ENCODE assay signal across 13 cellular contexts in the genomic region with DNA sequence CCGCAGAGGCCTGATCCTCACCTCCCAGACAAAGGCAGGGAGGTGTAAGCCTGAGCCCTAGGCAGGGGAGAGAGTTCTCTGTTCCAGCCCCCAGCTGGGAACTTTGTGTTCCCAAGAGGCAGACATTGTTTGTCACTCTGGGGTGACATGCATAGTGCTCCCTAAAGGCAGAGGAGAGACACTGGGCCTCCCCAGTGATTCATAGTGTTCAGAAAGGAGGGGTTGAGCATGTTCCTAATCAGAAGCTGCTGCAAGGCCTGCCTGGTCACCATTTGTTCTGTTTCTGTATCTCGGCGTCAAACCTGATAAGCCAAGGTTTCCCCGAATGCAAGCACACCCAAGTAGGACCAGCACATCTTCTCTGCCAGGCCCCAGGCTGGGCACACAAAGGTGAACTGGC. TPM values are rescaled to one million over a fixed set of nuclear protein-coding genes. Genes with fewer than 3 reads are reported as not detected.
DNase-seq lines count a peak whose midpoint lies in the region; ATAC-seq and TF ChIP-seq lines count a peak whose summit lies in the region.
"Had no signal": no experiment of that assay in that cellular context is flagged by ENCODE, and none has a peak within 500 bp of the region (broad histone marks: within the 10 kb centered on the region; RNA-seq: fewer than 3 reads in every experiment).

No MANE protein-coding gene starts in this region.

- H3K14ac ChIP-seq in mesenchymal stem cell (ENCODE audit: low read length in 2 of 2), result no peak overlapping the region

- no peaks in the 10 kb centered on the region for H3K27me3 Mint-ChIP-seq in activated CD8-positive, alpha-beta T cell treated with anti-CD3 and anti-CD28 coated beads for 36 hours

- H2BK120ac ChIP-seq in mesenchymal stem cell (ENCODE audit: low read depth, low read length), result no peak overlapping the region

- no peak overlapping the region for H3K4me3 ChIP-seq in BLaER1
- no peak overlapping the region for H3K4me3 ChIP-seq in mesenchymal stem cell (ENCODE audit: insufficient read depth in 1 of 2, low read depth in 1 of 2, low read length in 2 of 2)
- H3K4me3 ChIP-seq in vagina, result no peak overlapping the region

- no peaks in the 10 kb centered on the region for H3K79me1 ChIP-seq in mesenchymal stem cell (replicated peaks; ENCODE audit: low read length, poor library complexity, severe bottlenecking)

- intact Hi-C loops in activated CD8-positive, alpha-beta T cell treated with anti-CD3 and anti-CD28 coated beads for 36 hours (cut with micrococcal nuclease), result no loop called here
- intact Hi-C loops in vagina (cut with DNase I), result no loop called here

- H3K9me3 ChIP-seq in BLaER1 (peaks cover 8% of the 10 kb centered on the region; the same call in 1 of the 2 replicates), mesenchymal stem cell (ENCODE audit: control insufficient read depth, low read length) (no peaks in the 10 kb centered on the region), vagina (no peaks in the 10 kb centered on the region)
- H3K9me3 ChIP-seq: SK-N-SH had no signal

- no peak overlapping the region for H3K4ac ChIP-seq in mesenchymal stem cell (ENCODE audit: low read depth in 1 of 2, low read length in 2 of 2)

- peaks cover 15% of the 10 kb centered on the region for H3K4me1 Mint-ChIP-seq in activated CD8-positive, alpha-beta T cell treated with anti-CD3 and anti-CD28 coated beads for 36 hours (ENCODE audit: low read depth)

- no peak for TF ChIP-seq POLR2A in vagina (IDR thresholded peaks at IDR 0.05)

- CTCF ChIA-PET in activated CD8-positive, alpha-beta T cell treated with anti-CD3 and anti-CD28 coated beads for 36 hours (lab: Charles Lee), result interaction anchor here (1.6 kb wide), 1 partner anchor 24 kb away, joined by 5 read pairs; a partner anchor contains a TSS

- peak overlapping the region in 1 of 2 experiments; percentile 56 for H3K18ac ChIP-seq in mesenchymal stem cell (ENCODE audit: low read depth in 1 of 2, low read length in 2 of 2)

- no peak overlapping the region for H4K91ac ChIP-seq in mesenchymal stem cell (ENCODE audit: low read length)

- H3K36me3 ChIP-seq in BLaER1 (no peaks in the 10 kb centered on the region), mesenchymal stem cell (ENCODE audit: control insufficient read depth in 1 of 2, insufficient read depth in 2 of 2, low read depth in 1 of 2, low read length in 2 of 2) (no peaks in the 10 kb centered on the region), vagina (no peaks in the 10 kb centered on the region)

- H3K36me3 Mint-ChIP-seq in activated CD8-positive, alpha-beta T cell treated with anti-CD3 and anti-CD28 coated beads for 36 hours (ENCODE audit: low read depth), result no peaks in the 10 kb centered on the region

- H3K27me3 ChIP-seq in BLaER1, result no peaks in the 10 kb centered on the region
- H3K27me3 ChIP-seq in mesenchymal stem cell (ENCODE audit: control insufficient read depth in 1 of 2, insufficient read depth in 1 of 2, low read length in 2 of 2), result peaks cover 0 to 17% of the 10 kb centered on the region in 2 experiments
- no peaks in the 10 kb centered on the region for H3K27me3 ChIP-seq in vagina

- no peak for TF ChIP-seq CTCF in activated CD8-positive, alpha-beta T cell treated with anti-CD3 and anti-CD28 coated beads for 36 hours (IDR thresholded peaks at IDR 0.05)
- TF ChIP-seq CTCF in vagina (IDR thresholded peaks at IDR 0.05), result no peak

- no peak overlapping the region for H2BK12ac ChIP-seq in mesenchymal stem cell (ENCODE audit: low read length in 2 of 2)

- no peak overlapping the region for H3K9ac ChIP-seq in BLaER1
- no peak overlapping the region for H3K9ac ChIP-seq in mesenchymal stem cell (ENCODE audit: low read length)
- H3K9ac ChIP-seq: SK-N-SH had no signal

- peak overlapping the region; percentile 13 for H4K8ac ChIP-seq in mesenchymal stem cell (ENCODE audit: low read length)

- no peak overlapping the region for H2BK15ac ChIP-seq in mesenchymal stem cell (ENCODE audit: low read depth, poor library complexity, severe bottlenecking)

- no peak overlapping the region for H3K4me3 Mint-ChIP-seq in activated CD8-positive, alpha-beta T cell treated with anti-CD3 and anti-CD28 coated beads for 36 hours
- H3K4me3 Mint-ChIP-seq: B cell had no signal

- peak overlapping the region; percentile 85 for H3K27ac Mint-ChIP-seq in activated CD8-positive, alpha-beta T cell treated with anti-CD3 and anti-CD28 coated beads for 36 hours
- H3K27ac Mint-ChIP-seq: B cell had no signal

- no peak overlapping the region for H3K27ac ChIP-seq in BLaER1
- no peak overlapping the region for H3K27ac ChIP-seq in mesenchymal stem cell (ENCODE audit: low read length, poor library complexity, severe bottlenecking)
- H3K27ac ChIP-seq in vagina, result no peak overlapping the region

- POLR2A ChIA-PET in activated CD8-positive, alpha-beta T cell treated with anti-CD3 and anti-CD28 coated beads for 36 hours (lab: Charles Lee), result interaction anchor here (0.7 to 1.8 kb wide), 3 partner anchors 20 to 54 kb away, joined by 3 to 4 read pairs (median 4); no protein-coding TSS in a partner anchor

- no peaks in the 10 kb centered on the region for H3K9me3 Mint-ChIP-seq in activated CD8-positive, alpha-beta T cell treated with anti-CD3 and anti-CD28 coated beads for 36 hours

- H2AK5ac ChIP-seq in mesenchymal stem cell (ENCODE audit: low read length, severe bottlenecking), result no peak overlapping the region

- H3K4me1 ChIP-seq in BLaER1 (peaks cover 10% of the 10 kb centered on the region), mesenchymal stem cell (ENCODE audit: control insufficient read depth, insufficient read depth, low read depth, low read length) (peaks cover 9% of the 10 kb centered on the region), vagina (peaks cover 20% of the 10 kb centered on the region)

- no peaks in the 10 kb centered on the region for H4K20me1 ChIP-seq in BLaER1

- H3K23ac ChIP-seq in mesenchymal stem cell (ENCODE audit: low read length in 2 of 2), result no peak overlapping the region

- H3K4me2 ChIP-seq in BLaER1 (peak overlapping the region; percentile 8; the same call in 1 of the 2 replicates), mesenchymal stem cell (ENCODE audit: low read length, poor library complexity, severe bottlenecking) (no peak overlapping the region)
- H3K4me2 ChIP-seq: SK-N-SH had no signal

- 83% methylated on average over 4 of the region's 4 CpGs for WGBS in mesenchymal stem cell

- H2AFZ ChIP-seq in mesenchymal stem cell (ENCODE audit: low read depth, low read length), result no peak overlapping the region

- H2BK5ac ChIP-seq in mesenchymal stem cell (ENCODE audit: low read depth, low read length, poor library complexity, severe bottlenecking), result no peak overlapping the region

- ATAC-seq in GM21529 (IDR thresholded peaks at IDR 0.05; ENCODE audit: unreplicated experiment), result peak; percentile 8
- peak; percentile 12 for ATAC-seq in activated CD8-positive, alpha-beta T cell treated with anti-CD3 and anti-CD28 coated beads for 36 hours
- no peak for ATAC-seq in GM18520 (IDR thresholded peaks at IDR 0.05; ENCODE audit: unreplicated experiment)
- ATAC-seq in HG03045 (IDR thresholded peaks at IDR 0.05; ENCODE audit: unreplicated experiment), result no peak

- DNase-seq in activated CD8-positive, alpha-beta T cell treated with anti-CD3 and anti-CD28 coated beads for 36 hours, result no peak
- DNase-seq in mesenchymal stem cell (no peak), vagina (ENCODE audit: extremely low spot score in 2 of 2) (no peak), D341Med (ENCODE audit: low spot score) (no peak)
- DNase-seq: effector CD4-positive, alpha-beta T cell; Karpas-422; OCI-M1; SK-N-SH had no signal

RNA-seq across cellular contexts. Expression of a gene that starts 24.0 kb away (rescaled TPM):
- 10 to 100 TPM; 43.4 to 48.8 TPM for total RNA-seq in activated CD8-positive, alpha-beta T cell treated with anti-CD3 and anti-CD28 coated beads for 36 hours
- 34.8 TPM for polyA plus RNA-seq in mesenchymal stem cell (2013, experiment 1 of 2)
- 33.8 TPM for polyA plus RNA-seq in mesenchymal stem cell (2013, experiment 2 of 2)
- 30.7 TPM for total RNA-seq in vagina

Comparison
In these comparisons a context has a peak if more than half of its experiments do, and no peak if none do; other contexts are left out.
1. ATAC-seq: peak in GM21529 (single experiment) and activated CD8-positive, alpha-beta T cell treated with anti-CD3 and anti-CD28 coated beads for 36 hours (single experiment); none in GM18520 (single experiment) and HG03045 (single experiment).